In genomic region chr17:30493802-30494201, GRCh38 we compare ENCODE assay signal across 8 cellular contexts.
"Had no signal": no experiment of that assay in that cellular context is flagged by ENCODE, and none has a peak within 500 bp of the region (broad histone marks: within the 10 kb centered on the region; RNA-seq: fewer than 3 reads in every experiment).

No MANE protein-coding gene starts in this region.

- H3K9me3 Mint-ChIP-seq: H9 had no signal

- DNase-seq: GM23248, H9, HCEC 1CT, IMR-90 had no signal

- H3K27ac ChIP-seq: GM23248, KMS-11 had no signal

- H3K4me3 Mint-ChIP-seq: H9 had no signal

- FAIRE-seq: H1, H54, HTR-8/SVneo had no signal

- H3K27ac Mint-ChIP-seq: H9 had no signal

- H3K4me1 Mint-ChIP-seq: H9 had no signal

- H3K4me2 ChIP-seq: KMS-11 had no signal

- H3K4me3 ChIP-seq: GM23248 had no signal
